8 cellular contexts compared by ENCODE assay signal in genomic region chr9:124415102-124415851, GRCh38. TPM values are rescaled to one million over a fixed set of nuclear protein-coding genes. Genes with fewer than 3 reads are reported as not detected.
DNase-seq lines count a peak whose midpoint lies in the region; ATAC-seq and TF ChIP-seq lines count a peak whose summit lies in the region.

TSS of gene PSMB7 (minus strand) at chr9:124415442. CDS start at chr9:124415425, 17 bp downstream.

- 8 to 9% methylated on average over 40 to 41 of the region's 41 CpGs for WGBS in GM23248 (ENCODE audit: low coverage in 1 of 2, low lambda C conversion rate in 2 of 2, missing lambda C conversion rate in 2 of 2), 2 experiments

- H4K20me1 ChIP-seq in GM23248 (ENCODE audit: insufficient read depth) = no peaks in the 10 kb centered on the region

- peak within 1 kb of the TSS; percentile 88 for H3K4me2 ChIP-seq in GM23248 (ENCODE audit: unreplicated experiment)

- peaks cover 51% of the 10 kb centered on the region for H3K36me3 Mint-ChIP-seq in activated T-helper 17 cell treated with anti-CD3 and anti-CD28 coated beads, Interleukin-2, amount 50 U/mL, for 72 hours (ENCODE audit: low read depth)
- peaks cover 21% of the 10 kb centered on the region for H3K36me3 Mint-ChIP-seq in natural killer cell

- in situ Hi-C loops in GM23248 (cut with MboI) = loop anchor here (25.0 kb wide), 1 partner anchor 297 kb away; no protein-coding TSS in a partner anchor

- H3K4me1 ChIP-seq in GM23248 (ENCODE audit: insufficient read depth) = peaks cover 39% of the 10 kb centered on the region

- peaks cover 40% of the 10 kb centered on the region for H3F3A ChIP-seq in GM23248 (ENCODE audit: insufficient read depth)

- peaks cover 19% of the 10 kb centered on the region for H3K4me1 Mint-ChIP-seq in activated T-helper 17 cell treated with anti-CD3 and anti-CD28 coated beads, Interleukin-2, amount 50 U/mL, for 72 hours
- peaks cover 25 to 27% of the 10 kb centered on the region in 2 donors for H3K4me1 Mint-ChIP-seq in natural killer cell

- H3K27ac ChIP-seq in GM23248 = peak within 1 kb of the TSS; percentile 63

- TF ChIP-seq CTCF in fibroblast of mammary gland (conservative IDR thresholded peaks at IDR 0.05; ENCODE audit: control insufficient read depth, insufficient read depth, low read depth, low read length) = peak; percentile 84
- peak; percentile 85 for TF ChIP-seq CTCF in natural killer cell (IDR thresholded peaks at IDR 0.05)

- peak within 1 kb of the TSS; percentile 98 for H3K27ac Mint-ChIP-seq in activated T-helper 17 cell treated with anti-CD3 and anti-CD28 coated beads, Interleukin-2, amount 50 U/mL, for 72 hours
- peak within 1 kb of the TSS; percentile 86 to 93 for H3K27ac Mint-ChIP-seq in natural killer cell

- intact Hi-C loops in natural killer cell (cut with micrococcal nuclease) = loop anchor here (5.0 kb wide), 1 partner anchor 527 kb away; the partner anchor contains the start of gene GOLGA1

- H3K4me3 ChIP-seq in GM23248 (peak within 1 kb of the TSS; percentile 92), fibroblast of mammary gland (ENCODE audit: control insufficient read depth, low read depth, low read length) (peak within 1 kb of the TSS; percentile 99)

- DNase-seq in Daoy (ENCODE audit: low read depth) (peak; percentile 97), GM23248 (peak; percentile 98), LHCN-M2 (ENCODE audit: low read depth) (peak; percentile 93), RPMI8226 (peak; percentile 99), fibroblast of mammary gland (ENCODE audit: low read depth) (peak; percentile 97), natural killer cell (peak; percentile 94)
- DNase-seq in stimulated activated naive CD8-positive, alpha-beta T cell treated with anti-CD3 and anti-CD28 coated beads, Interleukin-15, Interleukin-2, amounts not matched to agents 100 U/mL and 50 U/mL, for 24 hours = peak; percentile 96

- H3K9me3 ChIP-seq in GM23248 (ENCODE audit: low read depth) = no peaks in the 10 kb centered on the region

- H3K27me3 ChIP-seq in GM23248 (replicated peaks; ENCODE audit: insufficient read depth) = no peaks in the 10 kb centered on the region

- ATAC-seq in activated T-helper 17 cell treated with anti-CD3 and anti-CD28 coated beads, Interleukin-2, amount 50 U/mL, for 72 hours (replicated peaks) = peak; percentile 97
- ATAC-seq in natural killer cell = peak; percentile 96 to 99 (median 96)
- peak; percentile 94 for ATAC-seq in stimulated activated naive CD8-positive, alpha-beta T cell treated with anti-CD3 and anti-CD28 coated beads, Interleukin-15, Interleukin-2, amounts not matched to agents 100 U/mL and 50 U/mL, for 24 hours

- peak within 1 kb of the TSS; percentile 91 for H2AFZ ChIP-seq in GM23248

- H3K36me3 ChIP-seq in GM23248 (ENCODE audit: low read depth) = peaks cover 32% of the 10 kb centered on the region

- H3K9me2 ChIP-seq in GM23248 (ENCODE audit: insufficient read depth) = no peaks in the 10 kb centered on the region

- peak within 1 kb of the TSS; percentile 94 for H3K9ac ChIP-seq in GM23248

- H3K27me3 Mint-ChIP-seq in activated T-helper 17 cell treated with anti-CD3 and anti-CD28 coated beads, Interleukin-2, amount 50 U/mL, for 72 hours = no peaks in the 10 kb centered on the region
- no peaks in the 10 kb centered on the region for H3K27me3 Mint-ChIP-seq in natural killer cell (ENCODE audit: low read depth in 2 of 2)

- H3K79me2 ChIP-seq in GM23248 (ENCODE audit: insufficient read depth) = peaks cover 33% of the 10 kb centered on the region

- H3K9me3 Mint-ChIP-seq in activated T-helper 17 cell treated with anti-CD3 and anti-CD28 coated beads, Interleukin-2, amount 50 U/mL, for 72 hours = peaks cover 3% of the 10 kb centered on the region
- H3K9me3 Mint-ChIP-seq in natural killer cell = peaks cover 0 to 3% of the 10 kb centered on the region in 2 donors

- peak within 1 kb of the TSS; percentile 96 for H3K4me3 Mint-ChIP-seq in activated T-helper 17 cell treated with anti-CD3 and anti-CD28 coated beads, Interleukin-2, amount 50 U/mL, for 72 hours
- H3K4me3 Mint-ChIP-seq in natural killer cell = peak within 1 kb of the TSS; percentile 96

RNA-seq across cellular contexts. Expression of gene PSMB7, which starts in this region (rescaled TPM):
- 557 and 640 TPM in 2 replicates for total RNA-seq in Daoy (2014; rRNA removed; shearing (Covaris generic))
- 182 and 202 TPM in 2 replicates for total RNA-seq in GM23248 (2014; rRNA removed; shearing (Covaris generic))
- 245 and 249 TPM in 2 replicates for polyA plus RNA-seq in GM23248 (2016; fragmentation: Nextera tagmentation; extraction: Ambion mirVana)
- total RNA-seq in LHCN-M2 (2014; rRNA removed) (240 and 317 TPM in 2 replicates), natural killer cell (10 to 100 TPM; 75.6 to 75.9 (median 75.8) TPM)
- 361 TPM for polyA plus RNA-seq in LHCN-M2 (2012)
- total RNA-seq in activated T-helper 17 cell treated with anti-CD3 and anti-CD28 coated beads, Interleukin-2, amount 50 U/mL, for 72 hours = 100 to 1,000 TPM; 105 to 175 TPM

Comparison
In these comparisons a context has a peak if more than half of its experiments do, and no peak if none do; other contexts are left out.
1. Peak in every context shown above with its lines: DNase-seq, ATAC-seq, H3K4me3 ChIP-seq and H3K27ac ChIP-seq.